24 cellular contexts compared by ENCODE assay signal in the genomic region with DNA sequence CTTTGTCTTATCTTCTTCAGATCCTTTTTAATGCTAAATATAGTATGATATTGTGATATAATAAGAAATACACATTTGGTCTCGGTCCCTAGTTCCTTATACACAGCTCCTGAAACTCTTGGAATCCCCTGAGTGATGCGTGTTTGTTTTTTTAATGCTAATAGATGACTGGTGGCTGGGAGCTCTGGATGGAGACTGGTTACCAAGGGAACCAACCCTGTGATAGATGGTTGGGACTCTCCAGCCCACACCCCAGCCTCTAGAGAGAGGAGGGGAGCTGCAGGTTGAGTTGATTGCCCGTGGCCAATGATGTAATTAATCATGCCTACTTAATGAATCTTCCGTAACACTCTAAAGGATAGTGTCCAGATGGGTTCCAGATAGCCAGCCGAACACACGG.
"Had no signal": no experiment of that assay in that cellular context is flagged by ENCODE, and none has a peak within 500 bp of the region (broad histone marks: within the 10 kb centered on the region; RNA-seq: fewer than 3 reads in every experiment).

No MANE protein-coding gene starts in this region.

- H3K27me3 ChIP-seq: gastroesophageal sphincter, spleen, upper lobe of right lung had no signal

- H3K27ac Mint-ChIP-seq: activated B cell treated with CpG ODN at 0.5 μM for 24 hours; activated CD8-positive, alpha-beta T cell treated with anti-CD3 and anti-CD28 coated beads for 36 hours; activated naive CD4-positive, alpha-beta T cell treated with anti-CD3 and anti-CD28 coated beads, Interleukin-2, amount 10 ng/mL, durations not matched to agents 7 days and 5 days; activated naive CD8-positive, alpha-beta T cell treated with anti-CD3 and anti-CD28 coated beads, Interleukin-2, amount 50 U/mL, for 24 hours; activated T-cell treated with anti-CD3 and anti-CD28 coated beads, Interleukin-2, amount 50 U/mL, for 24 hours; mesothelial cell of epicardium; natural killer cell treated with Interleukin-12 subunit alpha and Interleukin-12 subunit beta and Interleukin-15 and Interleukin-18, amount 100 ng/mL, for 72 hours; stimulated activated memory B cell treated with anti-CD40 and anti-IgM and Interleukin-4, amounts not matched to agents 10 μg/mL and 1 μg/mL and 100 μg/mL, for 72 hours; T-helper 2 cell treated with Interferon-gamma antibody and Interleukin-4, amounts not matched to agents 5 μg/mL and 100 μg/mL, for 36 hours had no signal

- H3K9me3 ChIP-seq: gastroesophageal sphincter, lower lobe of right lung, spleen, upper lobe of right lung had no signal

- H3K27me3 Mint-ChIP-seq: activated B cell treated with CpG ODN at 0.5 μM for 24 hours; activated CD8-positive, alpha-beta T cell treated with anti-CD3 and anti-CD28 coated beads for 36 hours; activated naive CD4-positive, alpha-beta T cell treated with anti-CD3 and anti-CD28 coated beads, Interleukin-2, amount 10 ng/mL, durations not matched to agents 7 days and 5 days; activated naive CD8-positive, alpha-beta T cell treated with anti-CD3 and anti-CD28 coated beads, Interleukin-2, amount 50 U/mL, for 24 hours; activated T-cell treated with anti-CD3 and anti-CD28 coated beads, Interleukin-2, amount 50 U/mL, for 24 hours; central memory CD8-positive, alpha-beta T cell; natural killer cell treated with Interleukin-12 subunit alpha and Interleukin-12 subunit beta and Interleukin-15 and Interleukin-18, amount 100 ng/mL, for 72 hours; stimulated activated memory B cell treated with anti-CD40 and anti-IgM and Interleukin-4, amounts not matched to agents 10 μg/mL and 1 μg/mL and 100 μg/mL, for 72 hours had no signal

- H3K4me1 Mint-ChIP-seq: activated B cell treated with CpG ODN at 0.5 μM for 24 hours; activated naive CD8-positive, alpha-beta T cell treated with anti-CD3 and anti-CD28 coated beads, Interleukin-2, amount 50 U/mL, for 24 hours; central memory CD8-positive, alpha-beta T cell; mesothelial cell of epicardium; stimulated activated memory B cell treated with anti-CD40 and anti-IgM and Interleukin-4, amounts not matched to agents 10 μg/mL and 1 μg/mL and 100 μg/mL, for 72 hours had no signal

- H3K4me3 Mint-ChIP-seq: activated B cell treated with CpG ODN at 0.5 μM for 24 hours; activated CD8-positive, alpha-beta T cell treated with anti-CD3 and anti-CD28 coated beads for 36 hours; activated naive CD4-positive, alpha-beta T cell treated with anti-CD3 and anti-CD28 coated beads, Interleukin-2, amount 10 ng/mL, durations not matched to agents 7 days and 5 days; activated naive CD8-positive, alpha-beta T cell treated with anti-CD3 and anti-CD28 coated beads, Interleukin-2, amount 50 U/mL, for 24 hours; activated T-cell treated with anti-CD3 and anti-CD28 coated beads, Interleukin-2, amount 50 U/mL, for 24 hours; central memory CD8-positive, alpha-beta T cell; mesothelial cell of epicardium; natural killer cell treated with Interleukin-12 subunit alpha and Interleukin-12 subunit beta and Interleukin-15 and Interleukin-18, amount 100 ng/mL, for 72 hours; stimulated activated memory B cell treated with anti-CD40 and anti-IgM and Interleukin-4, amounts not matched to agents 10 μg/mL and 1 μg/mL and 100 μg/mL, for 72 hours; T-helper 2 cell treated with Interferon-gamma antibody and Interleukin-4, amounts not matched to agents 5 μg/mL and 100 μg/mL, for 36 hours had no signal

- H3K27ac ChIP-seq: gastroesophageal sphincter, lower lobe of right lung, spleen, upper lobe of right lung had no signal

- H3K36me3 Mint-ChIP-seq: activated naive CD4-positive, alpha-beta T cell treated with anti-CD3 and anti-CD28 coated beads, Interleukin-2, amount 10 ng/mL, durations not matched to agents 7 days and 5 days; natural killer cell treated with Interleukin-12 subunit alpha and Interleukin-12 subunit beta and Interleukin-15 and Interleukin-18, amount 100 ng/mL, for 72 hours had no signal

- H3K36me3 ChIP-seq: upper lobe of right lung had no signal

- H3K4me1 ChIP-seq: gastroesophageal sphincter, lower lobe of right lung, spleen, upper lobe of right lung had no signal

- H3K9me3 Mint-ChIP-seq: activated B cell treated with CpG ODN at 0.5 μM for 24 hours; activated CD8-positive, alpha-beta T cell treated with anti-CD3 and anti-CD28 coated beads for 36 hours; activated naive CD4-positive, alpha-beta T cell treated with anti-CD3 and anti-CD28 coated beads, Interleukin-2, amount 10 ng/mL, durations not matched to agents 7 days and 5 days; activated naive CD8-positive, alpha-beta T cell treated with anti-CD3 and anti-CD28 coated beads, Interleukin-2, amount 50 U/mL, for 24 hours; activated T-cell treated with anti-CD3 and anti-CD28 coated beads, Interleukin-2, amount 50 U/mL, for 24 hours; central memory CD8-positive, alpha-beta T cell; natural killer cell treated with Interleukin-12 subunit alpha and Interleukin-12 subunit beta and Interleukin-15 and Interleukin-18, amount 100 ng/mL, for 72 hours; stimulated activated memory B cell treated with anti-CD40 and anti-IgM and Interleukin-4, amounts not matched to agents 10 μg/mL and 1 μg/mL and 100 μg/mL, for 72 hours; T-helper 2 cell treated with Interferon-gamma antibody and Interleukin-4, amounts not matched to agents 5 μg/mL and 100 μg/mL, for 36 hours had no signal

- FAIRE-seq: islet of Langerhans had no signal

- DNase-seq: activated B cell treated with CpG ODN at 0.5 μM for 24 hours; activated CD4-positive, alpha-beta T cell treated with anti-CD3 and anti-CD28 coated beads for 48 hours; activated CD8-positive, alpha-beta T cell treated with anti-CD3 and anti-CD28 coated beads for 36 hours; activated naive CD4-positive, alpha-beta T cell treated with anti-CD3 and anti-CD28 coated beads, Interleukin-2, amount 10 ng/mL, durations not matched to agents 7 days and 5 days; activated naive CD8-positive, alpha-beta T cell treated with anti-CD3 and anti-CD28 coated beads, Interleukin-2, amount 50 U/mL, for 24 hours; activated T-cell treated with anti-CD3 and anti-CD28 coated beads, Interleukin-2, amount 50 U/mL, for 24 hours; anterior cingulate cortex; cortex of kidney; effector CD4-positive, alpha-beta T cell; left colon; lower lobe of right lung; nucleus accumbens; posterior cingulate gyrus; spleen; stimulated activated CD4-positive, alpha-beta T cell treated with anti-CD3 and anti-CD28 coated beads, Interleukin-4, amount 100 ng/mL, for 4 hours; upper lobe of right lung had no signal

- ATAC-seq: activated CD8-positive, alpha-beta T cell treated with anti-CD3 and anti-CD28 coated beads for 36 hours; activated naive CD8-positive, alpha-beta T cell treated with anti-CD3 and anti-CD28 coated beads, Interleukin-2, amount 50 U/mL, for 24 hours; esophagus mucosa; gastroesophageal sphincter; left colon; lower lobe of right lung; natural killer cell treated with Interleukin-12 subunit alpha and Interleukin-12 subunit beta and Interleukin-15 and Interleukin-18, amount 100 ng/mL, for 72 hours; stimulated activated memory B cell treated with anti-CD40 and anti-IgM and Interleukin-4, amounts not matched to agents 10 μg/mL and 1 μg/mL and 100 μg/mL, for 72 hours; upper lobe of right lung had no signal

- H3K4me3 ChIP-seq: gastroesophageal sphincter, lower lobe of right lung, spleen, upper lobe of right lung had no signal
